In the genomic region with DNA sequence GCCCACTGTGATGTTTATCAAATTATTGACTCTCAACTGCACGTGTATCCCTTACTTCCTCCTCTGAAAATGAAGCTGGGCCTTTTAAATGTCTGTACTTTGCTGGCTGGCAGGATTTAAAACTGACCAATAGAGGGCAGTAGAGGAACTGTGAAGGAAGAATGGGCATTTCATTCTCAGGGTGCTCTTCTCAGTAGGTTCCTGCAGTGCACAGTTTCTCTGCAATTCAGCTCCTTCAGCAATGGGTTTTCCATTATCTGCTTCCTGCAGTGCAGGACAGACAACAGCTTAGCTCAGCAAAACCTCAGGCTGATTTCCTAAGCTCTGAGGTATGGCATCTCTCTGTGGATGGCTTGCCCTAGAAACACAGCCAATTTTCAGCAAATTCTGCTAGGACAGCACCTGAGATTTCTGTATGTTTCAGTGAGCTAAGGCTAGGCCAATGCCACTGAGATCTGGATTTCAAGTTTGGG, we compare ENCODE assay signal across 8 cellular contexts.
DNase-seq lines count a peak whose midpoint lies in the region; ATAC-seq, FAIRE-seq and TF ChIP-seq lines count a peak whose summit lies in the region.

No MANE protein-coding gene starts in this region.

- no peaks in the 10 kb centered on the region for H3K27me3 ChIP-seq in K562 (ENCODE audit: control insufficient read depth in 2 of 2, insufficient read depth in 2 of 2, low read length in 2 of 2)

- ATAC-seq in GM19452 (IDR thresholded peaks at IDR 0.05; ENCODE audit: unreplicated experiment), result peak; percentile 75
- peak; percentile 95 for ATAC-seq in HG03565 (IDR thresholded peaks at IDR 0.05; ENCODE audit: unreplicated experiment)
- peak; percentile 67 for ATAC-seq in K562
- peak; percentile 56 for ATAC-seq in memory B cell (ENCODE audit: low read depth)
- no peak for ATAC-seq in HG03097 (IDR thresholded peaks at IDR 0.05; ENCODE audit: low FRiP score, unreplicated experiment)

- POLR2A ChIA-PET in K562 (lab: Yijun Ruan, JAX), result no interaction called here

- DNase-seq in DMS114 treated with DMSO at 0.1 percent for 48 hours (lab: John Stamatoyannopoulos, UW; ENCODE audit: unreplicated experiment) (peak; percentile 24), NCI-H748 treated with DMSO at 0.1 percent for 48 hours (lab: John Stamatoyannopoulos, UW) (peak; percentile 88), K562 (ENCODE audit: extremely low read depth in 1 of 4, low spot score in 3 of 4) (peak; percentile 26 to 46 (median 33)), memory B cell (ENCODE audit: low spot score in 2 of 2) (peak in 1 of 2 donors; percentile 5)
- no peak for DNase-seq in effector CD8-positive, alpha-beta T cell (lab: John Stamatoyannopoulos, UW)

- no peaks in the 10 kb centered on the region for H4K20me1 ChIP-seq in K562 (replicated peaks; ENCODE audit: control insufficient read depth, insufficient read depth, low read length)

- H3K4me2 ChIP-seq in K562 (ENCODE audit: insufficient read depth, low read length), result no peak overlapping the region

- TF ChIP-seq RAD21 in K562 (CRISPR knock-in tag; conservative IDR thresholded peaks at IDR 0.05 in 1 of 2, IDR thresholded peaks at IDR 0.05 in 1 of 2), result peak; percentile 58 to 69

- in situ Hi-C loops in K562 (cut with MboI), result no loop called here

- no peaks in the 10 kb centered on the region for H3K9me3 Mint-ChIP-seq in memory B cell

- no peak overlapping the region for H2AFZ ChIP-seq in K562 (ENCODE audit: low read depth, low read length)

- H3K36me3 Mint-ChIP-seq in memory B cell, result no peaks in the 10 kb centered on the region

- no peaks in the 10 kb centered on the region for H3K9me1 ChIP-seq in K562 (ENCODE audit: control insufficient read depth, insufficient read depth, low read length)

- H3K9me3 ChIP-seq in K562 (replicated peaks; ENCODE audit: control insufficient read depth, insufficient read depth, low read depth, low read length), result no peaks in the 10 kb centered on the region

- no peak overlapping the region for H3K9ac ChIP-seq in K562 (ENCODE audit: insufficient read depth in 1 of 2, low read depth in 2 of 2, low read length in 2 of 2)

- no peak for TF ChIP-seq EP300 in K562 (IDR thresholded peaks at IDR 0.05; ENCODE audit: low read length)

- H3K4me3 ChIP-seq in K562, result no peak overlapping the region

- intact Hi-C loops in K562 (cut with micrococcal nuclease), result no loop called here

- no peaks in the 10 kb centered on the region for H3K79me2 ChIP-seq in K562 (ENCODE audit: control insufficient read depth, insufficient read depth, low read length)

- no peaks in the 10 kb centered on the region for H3K4me1 ChIP-seq in K562 (replicated peaks in 1 of 2; ENCODE audit: control insufficient read depth in 2 of 2, insufficient read depth in 2 of 2, low read length in 2 of 2)

- no peak overlapping the region for H3K4me3 Mint-ChIP-seq in memory B cell

- no peaks in the 10 kb centered on the region for H3K27me3 Mint-ChIP-seq in memory B cell

- TF ChIP-seq POLR2A in K562 (conservative IDR thresholded peaks at IDR 0.05), result no peak

- no peaks in the 10 kb centered on the region for H3K36me3 ChIP-seq in K562 (ENCODE audit: control insufficient read depth, insufficient read depth, low read length)

- H3K4me1 Mint-ChIP-seq in memory B cell, result no peaks in the 10 kb centered on the region

- TF ChIP-seq CTCF in K562 (IDR thresholded peaks at IDR 0.05 in 2 of 3, conservative IDR thresholded peaks at IDR 0.05 in 1 of 3; ENCODE audit: insufficient read depth in 2 of 3, low read depth in 1 of 3, low read length in 3 of 3), result peak; percentile 34 to 64 (median 61)

- no peak overlapping the region for H3K27ac Mint-ChIP-seq in memory B cell

- WGBS in K562 (ENCODE audit: insufficient coverage, low coverage, missing lambda C conversion rate), result 0% methylated on average over 1 of the region's 1 CpG

- BruUV-seq in K562 (replicated peaks; lab: Mats Ljungman, UMichigan), result no TSS peak

- H3K27ac ChIP-seq in K562 (ENCODE audit: extremely low read depth, low read depth, low read length), result no peak overlapping the region

- peak; percentile 87 for FAIRE-seq in K562 (lab: Jason Lieb, UNC)

- CTCF ChIA-PET in K562 (lab: Yijun Ruan, JAX; ENCODE audit: low intra/inter-chr PET ratio), result interaction anchor here (0.6 kb wide), 1 partner anchor 1395 kb away, joined by 3 read pairs; no protein-coding TSS in a partner anchor

TF ChIP-seq in K562, 482 proteins besides CTCF, POLR2A, EP300 and RAD21:
- TF ChIP-seq, protein P1, sequence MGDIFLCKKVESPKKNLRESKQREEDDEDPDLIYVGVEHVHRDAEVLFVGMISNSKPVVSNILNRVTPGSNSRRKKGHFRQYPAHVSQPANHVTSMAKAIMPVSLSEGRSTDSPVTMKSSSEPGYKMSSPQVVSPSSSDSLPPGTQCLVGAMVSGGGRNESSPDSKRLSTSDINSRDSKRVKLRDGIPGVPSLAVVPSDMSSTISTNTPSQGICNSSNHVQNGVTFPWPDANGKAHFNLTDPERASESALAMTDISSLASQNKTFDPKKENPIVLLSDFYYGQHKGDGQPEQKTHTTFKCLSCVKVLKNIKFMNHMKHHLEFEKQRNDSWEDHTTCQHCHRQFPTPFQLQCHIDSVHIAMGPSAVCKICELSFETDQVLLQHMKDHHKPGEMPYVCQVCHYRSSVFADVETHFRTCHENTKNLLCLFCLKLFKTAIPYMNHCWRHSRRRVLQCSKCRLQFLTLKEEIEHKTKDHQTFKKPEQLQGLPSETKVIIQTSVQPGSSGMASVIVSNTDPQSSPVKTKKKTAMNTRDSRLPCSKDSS (IDR thresholded peaks at IDR 0.05; ENCODE audit: low read depth, partially characterized antibody), result no peak
- TF ChIP-seq BHLHE40 (IDR thresholded peaks at IDR 0.05; ENCODE audit: low read length) (peak; percentile 21; the same call in 1 of the 2 replicates), ZNF24 (IDR thresholded peaks at IDR 0.05) (no peak), SMC3 (conservative IDR thresholded peaks at IDR 0.05; ENCODE audit: insufficient read depth, low read depth, low read length) (0 out of 2 replicates have a peak, but pooled peaks have one; percentile 36)
- TF ChIP-seq, protein P2, sequence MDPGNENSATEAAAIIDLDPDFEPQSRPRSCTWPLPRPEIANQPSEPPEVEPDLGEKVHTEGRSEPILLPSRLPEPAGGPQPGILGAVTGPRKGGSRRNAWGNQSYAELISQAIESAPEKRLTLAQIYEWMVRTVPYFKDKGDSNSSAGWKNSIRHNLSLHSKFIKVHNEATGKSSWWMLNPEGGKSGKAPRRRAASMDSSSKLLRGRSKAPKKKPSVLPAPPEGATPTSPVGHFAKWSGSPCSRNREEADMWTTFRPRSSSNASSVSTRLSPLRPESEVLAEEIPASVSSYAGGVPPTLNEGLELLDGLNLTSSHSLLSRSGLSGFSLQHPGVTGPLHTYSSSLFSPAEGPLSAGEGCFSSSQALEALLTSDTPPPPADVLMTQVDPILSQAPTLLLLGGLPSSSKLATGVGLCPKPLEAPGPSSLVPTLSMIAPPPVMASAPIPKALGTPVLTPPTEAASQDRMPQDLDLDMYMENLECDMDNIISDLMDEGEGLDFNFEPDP (CRISPR knock-in tag; IDR thresholded peaks at IDR 0.05), result no peak
- TF ChIP-seq, protein P3, sequence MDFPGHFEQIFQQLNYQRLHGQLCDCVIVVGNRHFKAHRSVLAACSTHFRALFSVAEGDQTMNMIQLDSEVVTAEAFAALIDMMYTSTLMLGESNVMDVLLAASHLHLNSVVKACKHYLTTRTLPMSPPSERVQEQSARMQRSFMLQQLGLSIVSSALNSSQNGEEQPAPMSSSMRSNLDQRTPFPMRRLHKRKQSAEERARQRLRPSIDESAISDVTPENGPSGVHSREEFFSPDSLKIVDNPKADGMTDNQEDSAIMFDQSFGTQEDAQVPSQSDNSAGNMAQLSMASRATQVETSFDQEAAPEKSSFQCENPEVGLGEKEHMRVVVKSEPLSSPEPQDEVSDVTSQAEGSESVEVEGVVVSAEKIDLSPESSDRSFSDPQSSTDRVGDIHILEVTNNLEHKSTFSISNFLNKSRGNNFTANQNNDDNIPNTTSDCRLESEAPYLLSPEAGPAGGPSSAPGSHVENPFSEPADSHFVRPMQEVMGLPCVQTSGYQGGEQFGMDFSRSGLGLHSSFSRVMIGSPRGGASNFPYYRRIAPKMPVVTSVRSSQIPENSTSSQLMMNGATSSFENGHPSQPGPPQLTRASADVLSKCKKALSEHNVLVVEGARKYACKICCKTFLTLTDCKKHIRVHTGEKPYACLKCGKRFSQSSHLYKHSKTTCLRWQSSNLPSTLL (IDR thresholded peaks at IDR 0.05), result no peak
TF ChIP-seq in K562: peak in this region for 2.
